Comparison of ENCODE assay signal across 20 cellular contexts in the genomic region with DNA sequence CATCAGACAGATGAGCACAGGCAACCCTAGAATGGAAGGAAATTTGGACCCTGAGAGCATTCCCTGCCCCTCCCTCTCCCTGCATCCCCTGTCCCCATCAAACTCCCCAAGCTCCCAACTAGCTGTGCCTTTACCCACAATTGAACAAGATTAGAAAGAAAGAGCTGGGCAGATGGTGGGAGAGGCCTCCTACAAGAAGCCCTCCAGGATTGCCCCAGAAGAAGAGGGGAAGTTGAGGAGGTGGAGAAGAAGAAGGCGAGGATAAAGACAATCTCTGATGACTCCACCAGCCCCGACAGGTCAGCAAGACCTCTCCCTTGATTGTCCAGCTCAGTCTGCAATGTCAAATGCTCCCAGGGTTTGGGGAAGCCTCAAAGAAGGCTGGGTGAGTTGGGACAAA. TPM values are rescaled to one million over a fixed set of nuclear protein-coding genes. Genes with fewer than 3 reads are reported as not detected.
"Had no signal": no experiment of that assay in that cellular context is flagged by ENCODE, and none has a peak within 500 bp of the region (broad histone marks: within the 10 kb centered on the region; RNA-seq: fewer than 3 reads in every experiment).

No MANE protein-coding gene starts in this region.

- H3K36me3 ChIP-seq: MG63, SJCRH30 had no signal

- ATAC-seq: Panc1, PC-3, Right ventricle myocardium inferior, SK-N-SH treated with all-trans-retinoic acid at 6 μM for 48 hours had no signal

- H3K27ac ChIP-seq: SJCRH30 had no signal

- H3K4me3 Mint-ChIP-seq: IgD-negative memory B cell had no signal

- H3K4me3 ChIP-seq: MG63, SJCRH30 had no signal

- H3K9me3 ChIP-seq: SJCRH30 had no signal

- DNase-seq: KBM-7, MG63, NCI-H1092 treated with DMSO at 0.1 percent for 48 hours, NCI-H1436, NCI-H187, NCI-H2029, NCI-H2081 treated with DMSO at 0.1 percent for 48 hours, NCI-H2171, NCI-H226, NCI-H446, NCI-H524 treated with DMSO at 0.1 percent for 48 hours, NCI-H774, SHP77 treated with DMSO at 0.1 percent for 48 hours, SJCRH30 had no signal

- H3K27ac Mint-ChIP-seq: IgD-negative memory B cell had no signal

- H3K4me1 ChIP-seq: SJCRH30 had no signal

RNA-seq across cellular contexts. Expression of a gene that starts 11.9 kb away (rescaled TPM):
- total RNA-seq: LHCN-M2, PC-3 had no signal
- polyA plus RNA-seq: IgD-negative memory B cell had no signal
